In the genomic region with DNA sequence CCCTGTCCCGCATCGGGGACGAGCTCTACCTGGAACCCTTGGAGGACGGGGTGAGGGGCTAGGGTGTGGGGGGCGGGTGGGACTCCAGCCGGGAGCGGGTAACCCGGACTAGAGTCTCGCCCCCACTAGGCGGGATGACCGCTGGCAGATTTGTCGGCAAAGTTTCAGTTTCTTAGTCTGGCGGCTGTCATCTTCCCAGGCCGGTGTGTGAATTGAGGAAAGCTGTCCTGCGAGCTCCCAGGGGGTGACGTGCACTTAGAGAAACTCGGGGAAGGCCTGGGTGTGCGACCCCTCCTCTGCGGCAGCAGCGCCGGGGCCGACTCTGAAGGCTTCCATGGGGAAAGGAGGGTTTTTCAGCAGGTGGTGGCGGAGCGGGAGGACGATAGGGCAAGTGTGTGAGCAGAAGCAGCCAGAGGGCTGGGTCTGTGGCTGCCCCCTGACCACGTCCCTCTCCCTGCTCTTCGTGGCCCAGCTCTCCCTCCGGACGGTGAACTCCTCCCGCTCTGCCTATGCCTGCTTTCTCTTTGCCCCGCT, we compare ENCODE assay signal across 1 cellular context.
TF ChIP-seq lines count a peak whose summit lies in the region.

No MANE protein-coding gene starts in this region.

TF ChIP-seq in H1, 55 proteins besides CTCF, POLR2A, EP300 and RAD21:
- TF ChIP-seq SIRT6 (IDR thresholded peaks at IDR 0.05; ENCODE audit: low read length): no peak
- TF ChIP-seq BCL11A (IDR thresholded peaks at IDR 0.05; ENCODE audit: low read depth in 2 of 2, low read length in 2 of 2): no peak
- no peak for TF ChIP-seq FOSL1 (IDR thresholded peaks at IDR 0.05; ENCODE audit: insufficient read depth, low read depth, low read length)
- no peak for TF ChIP-seq POU5F1 (IDR thresholded peaks at IDR 0.05; ENCODE audit: low read depth, low read length)
- no peak for TF ChIP-seq BACH1 (IDR thresholded peaks at IDR 0.05; ENCODE audit: low read length)
- no peak for TF ChIP-seq SUZ12 (IDR thresholded peaks at IDR 0.05; ENCODE audit: low read length)
- TF ChIP-seq NANOG (IDR thresholded peaks at IDR 0.05; ENCODE audit: insufficient read depth, low read depth, low read length, poor library complexity, severe bottlenecking): no peak
